16 cellular contexts compared by ENCODE assay signal in genomic region chr20:62485062-62485700, GRCh38. TPM values are rescaled to one million over a fixed set of nuclear protein-coding genes. Genes with fewer than 3 reads are reported as not detected.
DNase-seq lines count a peak whose midpoint lies in the region; ATAC-seq, FAIRE-seq and TF ChIP-seq lines count a peak whose summit lies in the region.
"Had no signal": no experiment of that assay in that cellular context is flagged by ENCODE, and none has a peak within 500 bp of the region (broad histone marks: within the 10 kb centered on the region; RNA-seq: fewer than 3 reads in every experiment).

No MANE protein-coding gene starts in this region.

- no peak for TF ChIP-seq CTCF in adrenal gland (IDR thresholded peaks at IDR 0.05)
- TF ChIP-seq CTCF in progenitor cell of endocrine pancreas (IDR thresholded peaks at IDR 0.05; ENCODE audit: unreplicated experiment) = no peak

- H3K27me3 ChIP-seq in adrenal gland = no peaks in the 10 kb centered on the region
- H3K27me3 ChIP-seq in naive thymus-derived CD4-positive, alpha-beta T cell (ENCODE audit: control insufficient read depth in 2 of 2, insufficient read depth in 2 of 2, low read length in 2 of 2) = peaks cover 3 to 4% of the 10 kb centered on the region in 2 donors

- H3K4me3 ChIP-seq in adrenal gland = no peak overlapping the region
- H3K4me3 ChIP-seq in naive thymus-derived CD4-positive, alpha-beta T cell (ENCODE audit: low read length) = no peak overlapping the region
- H3K4me3 ChIP-seq: transverse colon had no signal

- DNase-seq in ELR (ENCODE audit: low read depth) (peak; percentile 37), adrenal gland (peak; percentile 61 to 85 (median 78)), iPS-NIHi11 (ENCODE audit: low spot score) (peak; percentile 62), progenitor cell of endocrine pancreas (ENCODE audit: low spot score, unreplicated experiment) (no peak), GM12892 (ENCODE audit: insufficient read length) (no peak)
- DNase-seq in stimulated activated naive B cell treated with anti-CD40 and anti-IgM and Interleukin-4, amounts not matched to agents 10 μg/mL and 1 μg/mL and 100 μg/mL, for 72 hours = no peak
- DNase-seq in naive thymus-derived CD4-positive, alpha-beta T cell = no peak
- DNase-seq: C1 segment of cervical spinal cord, dermis blood vessel endothelial cell, NCI-H2029 treated with DMSO at 0.1 percent for 48 hours, transverse colon had no signal

- peaks cover 27 to 46% of the 10 kb centered on the region in 2 donors for H3K4me1 ChIP-seq in adrenal gland (replicated peaks in 1 of 2)
- H3K4me1 ChIP-seq in naive thymus-derived CD4-positive, alpha-beta T cell (ENCODE audit: control insufficient read depth in 2 of 2, insufficient read depth in 2 of 2, low read length in 2 of 2) = no peaks in the 10 kb centered on the region
- H3K4me1 ChIP-seq: transverse colon had no signal

- H3K4me1 Mint-ChIP-seq in progenitor cell of endocrine pancreas (ENCODE audit: low read depth) = peaks cover 30% of the 10 kb centered on the region
- peaks cover 15 to 20% of the 10 kb centered on the region in 2 donors for H3K4me1 Mint-ChIP-seq in stimulated activated naive B cell treated with anti-CD40 and anti-IgM and Interleukin-4, amounts not matched to agents 10 μg/mL and 1 μg/mL and 100 μg/mL, for 72 hours
- H3K4me1 Mint-ChIP-seq in naive thymus-derived CD4-positive, alpha-beta T cell = peaks cover 0 to 5% (median 0%) of the 10 kb centered on the region in 7 donors

- H3K27ac ChIP-seq in adrenal gland = peak overlapping the region in 4 of 5 donors; percentile 54 to 72 (median 60)
- H3K27ac ChIP-seq in naive thymus-derived CD4-positive, alpha-beta T cell (ENCODE audit: low read depth, low read length) = no peak overlapping the region
- H3K27ac ChIP-seq: transverse colon had no signal

- no peaks in the 10 kb centered on the region for H3K9me3 ChIP-seq in adrenal gland (replicated peaks in 1 of 3)
- no peaks in the 10 kb centered on the region for H3K9me3 ChIP-seq in naive thymus-derived CD4-positive, alpha-beta T cell (ENCODE audit: control insufficient read depth in 2 of 3, low read length in 3 of 3)
- H3K9me3 ChIP-seq: transverse colon had no signal

- WGBS in adrenal gland, 4 donors = 8 to 17% (median 13%) methylated on average over 5 to 21 of the region's 21 CpGs

- H3K36me3 Mint-ChIP-seq in progenitor cell of endocrine pancreas (ENCODE audit: insufficient read depth) = no peaks in the 10 kb centered on the region
- H3K36me3 Mint-ChIP-seq in stimulated activated naive B cell treated with anti-CD40 and anti-IgM and Interleukin-4, amounts not matched to agents 10 μg/mL and 1 μg/mL and 100 μg/mL, for 72 hours = no peaks in the 10 kb centered on the region
- H3K36me3 Mint-ChIP-seq in naive thymus-derived CD4-positive, alpha-beta T cell = no peaks in the 10 kb centered on the region
- H3K36me3 Mint-ChIP-seq: activated naive CD8-positive, alpha-beta T cell; IgD-negative memory B cell had no signal

- no peak for ATAC-seq in HG03097 (IDR thresholded peaks at IDR 0.05; ENCODE audit: low FRiP score, unreplicated experiment)
- ATAC-seq in stimulated activated naive B cell treated with anti-CD40 and anti-IgM and Interleukin-4, amounts not matched to agents 10 μg/mL and 1 μg/mL and 100 μg/mL, for 72 hours (replicated peaks) = no peak
- ATAC-seq in naive thymus-derived CD4-positive, alpha-beta T cell = no peak

- TF ChIP-seq POLR2A in adrenal gland (IDR thresholded peaks at IDR 0.05) (peak in 1 of 2 donors; percentile 40), GM12892 (IDR thresholded peaks at IDR 0.05; ENCODE audit: low read depth, low read length) (no peak)

- H3K27me3 Mint-ChIP-seq in progenitor cell of endocrine pancreas = peaks cover 19% of the 10 kb centered on the region
- H3K27me3 Mint-ChIP-seq in stimulated activated naive B cell treated with anti-CD40 and anti-IgM and Interleukin-4, amounts not matched to agents 10 μg/mL and 1 μg/mL and 100 μg/mL, for 72 hours = peaks cover 65 to 96% of the 10 kb centered on the region in 2 donors
- peaks cover 28 to 64% (median 48%) of the 10 kb centered on the region in 5 donors for H3K27me3 Mint-ChIP-seq in naive thymus-derived CD4-positive, alpha-beta T cell

- no peak overlapping the region for H3K4me3 Mint-ChIP-seq in progenitor cell of endocrine pancreas (ENCODE audit: low read depth)
- H3K4me3 Mint-ChIP-seq in stimulated activated naive B cell treated with anti-CD40 and anti-IgM and Interleukin-4, amounts not matched to agents 10 μg/mL and 1 μg/mL and 100 μg/mL, for 72 hours = no peak overlapping the region
- H3K4me3 Mint-ChIP-seq in naive thymus-derived CD4-positive, alpha-beta T cell = no peak overlapping the region
- H3K4me3 Mint-ChIP-seq: activated naive CD8-positive, alpha-beta T cell; IgD-negative memory B cell had no signal

- no peaks in the 10 kb centered on the region for H3K36me3 ChIP-seq in adrenal gland (replicated peaks in 1 of 2)
- H3K36me3 ChIP-seq in naive thymus-derived CD4-positive, alpha-beta T cell (ENCODE audit: control insufficient read depth in 2 of 3, insufficient read depth in 3 of 3, low read length in 3 of 3) = no peaks in the 10 kb centered on the region
- H3K36me3 ChIP-seq: transverse colon had no signal

- intact Hi-C loops in adrenal gland (cut with DNase I) = no loop called here
- intact Hi-C loops in naive thymus-derived CD4-positive, alpha-beta T cell (cut with micrococcal nuclease) = no loop called here

- peak overlapping the region; percentile 33 for H3K27ac Mint-ChIP-seq in progenitor cell of endocrine pancreas
- H3K27ac Mint-ChIP-seq in stimulated activated naive B cell treated with anti-CD40 and anti-IgM and Interleukin-4, amounts not matched to agents 10 μg/mL and 1 μg/mL and 100 μg/mL, for 72 hours = no peak overlapping the region
- no peak overlapping the region for H3K27ac Mint-ChIP-seq in naive thymus-derived CD4-positive, alpha-beta T cell
- H3K27ac Mint-ChIP-seq: activated naive CD8-positive, alpha-beta T cell; IgD-negative memory B cell had no signal

- H3K9me3 Mint-ChIP-seq in progenitor cell of endocrine pancreas (ENCODE audit: low read depth) = no peaks in the 10 kb centered on the region
- H3K9me3 Mint-ChIP-seq in stimulated activated naive B cell treated with anti-CD40 and anti-IgM and Interleukin-4, amounts not matched to agents 10 μg/mL and 1 μg/mL and 100 μg/mL, for 72 hours = no peaks in the 10 kb centered on the region
- H3K9me3 Mint-ChIP-seq in naive thymus-derived CD4-positive, alpha-beta T cell = no peaks in the 10 kb centered on the region
- H3K9me3 Mint-ChIP-seq: IgD-negative memory B cell had no signal

- FAIRE-seq in GM12892 (lab: Jason Lieb, UNC) = no peak

- POLR2A ChIA-PET in naive thymus-derived CD4-positive, alpha-beta T cell (lab: Charles Lee) = no interaction called here

- CTCF ChIA-PET in naive thymus-derived CD4-positive, alpha-beta T cell (lab: Charles Lee) = no interaction called here

RNA-seq across cellular contexts. Expression of gene GATA5, which starts 9.4 kb away (rescaled TPM):
- total RNA-seq in adrenal gland (10 to 100 TPM in 1 of 8 donors, 1 to 10 TPM in 7; 4.8 to 12.0 (median 6.3) TPM), progenitor cell of endocrine pancreas (3.8 and 4.8 TPM in 2 replicates)
- polyA plus RNA-seq in adrenal gland = 1 to 10 TPM in 2 of 3 donors, under 1 TPM in 1; 0.68 to 1.9 (median 1.8) TPM
- not detected for polyA plus RNA-seq in GM12892 (2012; ENCODE audit: missing spikeins)
- total RNA-seq in naive thymus-derived CD4-positive, alpha-beta T cell = not detected
- not detected for polyA plus RNA-seq in naive thymus-derived CD4-positive, alpha-beta T cell
- total RNA-seq: dermis blood vessel endothelial cell, glomerular endothelial cell, OCI-LY7, transverse colon had no signal
- polyA plus RNA-seq: IgD-negative memory B cell had no signal

RNA-seq across cellular contexts. Expression of gene RBBP8NL, which starts 57.8 kb away (rescaled TPM):
- total RNA-seq in adrenal gland (not detected), progenitor cell of endocrine pancreas (14.4 and 17.5 TPM in 2 replicates)
- not detected for polyA plus RNA-seq in adrenal gland
- polyA plus RNA-seq in GM12892 (2012; ENCODE audit: missing spikeins) = not detected
- not detected for total RNA-seq in naive thymus-derived CD4-positive, alpha-beta T cell
- polyA plus RNA-seq in naive thymus-derived CD4-positive, alpha-beta T cell = not detected
- total RNA-seq: dermis blood vessel endothelial cell, glomerular endothelial cell, OCI-LY7 had no signal
- polyA plus RNA-seq: IgD-negative memory B cell had no signal

Comparison
In these comparisons a context has a peak if more than half of its experiments do, and no peak if none do; other contexts are left out.
1. DNase-seq: peak in ELR (single experiment), adrenal gland (7 of 7) and iPS-NIHi11 (single experiment); none in progenitor cell of endocrine pancreas (single experiment), GM12892 (single experiment), stimulated activated naive B cell treated with anti-CD40 and anti-IgM and Interleukin-4, amounts not matched to agents 10 μg/mL and 1 μg/mL and 100 μg/mL, for 72 hours (single experiment) and naive thymus-derived CD4-positive, alpha-beta T cell (0 of 9).
2. RNA of gene RBBP8NL, which starts 57.8 kb away (total RNA-seq): 14.4 to 17.5 TPM in progenitor cell of endocrine pancreas; not detected in adrenal gland and not detected in naive thymus-derived CD4-positive, alpha-beta T cell; every median in the first group is over 10 times any median in the second.